8 cellular contexts compared by ENCODE assay signal in the genomic region with DNA sequence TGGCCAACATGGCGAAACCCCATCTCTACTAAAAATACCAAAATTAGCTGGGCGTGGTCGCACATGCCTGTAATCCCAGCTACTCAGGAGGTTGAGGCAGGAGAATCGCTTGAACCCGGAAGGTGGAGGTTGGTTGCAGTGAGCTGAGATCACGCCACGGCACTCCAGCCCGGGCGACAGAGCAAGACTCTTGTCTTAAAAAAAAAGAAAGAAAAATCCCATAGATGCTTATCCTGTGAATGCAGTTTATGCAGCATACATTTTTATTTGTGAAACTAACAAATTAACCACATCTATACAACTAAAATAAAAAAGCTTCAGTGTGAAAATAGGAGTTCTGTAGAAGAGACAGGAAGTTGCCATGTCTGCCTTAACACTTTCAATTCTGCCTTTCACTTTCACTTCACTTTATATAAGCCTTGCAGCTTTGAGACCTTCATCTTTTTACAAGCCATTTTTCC. TPM values are rescaled to one million over a fixed set of nuclear protein-coding genes. Genes with fewer than 3 reads are reported as not detected.
A peak's percentile ranks its signal among the peaks of the same experiment; 100 is the strongest.
DNase-seq lines count a peak whose midpoint lies in the region; ATAC-seq, FAIRE-seq and TF ChIP-seq lines count a peak whose summit lies in the region.

No MANE protein-coding gene starts in this region.

- peaks cover 5% of the 10 kb centered on the region for H3K36me3 Mint-ChIP-seq in activated T-helper 1 cell treated with anti-CD3 and anti-CD28 coated beads, Interleukin-12 subunit alpha, Interleukin-12 subunit beta, Interleukin-2, Interleukin-4 antibody, amounts not matched to agents 30 ng/mL and 10 ng/mL and 1 ng/mL, durations not matched to agents 14 hours and 24 hours and 36 hours (ENCODE audit: low read depth)

- no peak overlapping the region for H4K8ac ChIP-seq in IMR-90 (ENCODE audit: low read depth in 2 of 2, low read length in 2 of 2)

- WGBS in IMR-90 (ENCODE audit: extremely low coverage in 2 of 2, insufficient read length in 1 of 2), 2 experiments = no CpG with 5 or more reads among the region's 9 CpGs
- 97% methylated on average over 9 of the region's 9 CpGs for WGBS in hepatocyte (ENCODE audit: low lambda C conversion rate, missing lambda C conversion rate)
- WGBS in thymus = 47% methylated on average over 9 of the region's 9 CpGs

- no peaks in the 10 kb centered on the region for H3K9me3 Mint-ChIP-seq in activated T-helper 1 cell treated with anti-CD3 and anti-CD28 coated beads, Interleukin-12 subunit alpha, Interleukin-12 subunit beta, Interleukin-2, Interleukin-4 antibody, amounts not matched to agents 30 ng/mL and 10 ng/mL and 1 ng/mL, durations not matched to agents 14 hours and 24 hours and 36 hours

- H3K4me2 ChIP-seq in DOHH2 (ENCODE audit: low read length) (peak overlapping the region; percentile 97), IMR-90 (ENCODE audit: low read depth, low read length) (peak overlapping the region; percentile 84), hepatocyte (peak overlapping the region; percentile 53)

- FAIRE-seq in HTR-8/SVneo (lab: Jason Lieb, UNC) = no peak

- peaks cover 31 to 56% of the 10 kb centered on the region in 2 experiments for H3K79me1 ChIP-seq in IMR-90 (ENCODE audit: low read depth in 1 of 2, low read length in 2 of 2)

- CTCF ChIA-PET in IMR-90 (lab: Yijun Ruan, JAX) = interaction anchor here (2.2 kb wide), 1 partner anchor 12 kb away, joined by 19 read pairs; no protein-coding TSS in a partner anchor

- H2AFZ ChIP-seq in IMR-90 (replicated peaks; ENCODE audit: low read length, poor library complexity) = no peak overlapping the region
- H2AFZ ChIP-seq in hepatocyte = no peak overlapping the region

- H3K4me1 ChIP-seq in DOHH2 (ENCODE audit: control insufficient read depth, low read length) (peaks cover 98% of the 10 kb centered on the region), IMR-90 (ENCODE audit: control insufficient read depth, insufficient read depth, low read length) (peaks cover 6% of the 10 kb centered on the region), hepatocyte (ENCODE audit: insufficient read depth) (no peaks in the 10 kb centered on the region), thymus (ENCODE audit: control insufficient read depth, insufficient read depth, low read length) (peaks cover 17% of the 10 kb centered on the region)

- H3K9me3 ChIP-seq in DOHH2 (ENCODE audit: control insufficient read depth, insufficient read depth, low read length) (no peaks in the 10 kb centered on the region), IMR-90 (ENCODE audit: control insufficient read depth, insufficient read depth, low read length) (no peaks in the 10 kb centered on the region), hepatocyte (ENCODE audit: low read depth) (no peaks in the 10 kb centered on the region), thymus (ENCODE audit: control insufficient read depth) (no peaks in the 10 kb centered on the region)

- no TSS peak for BruUV-seq in IMR-90 (replicated peaks; lab: Mats Ljungman, UMichigan)

- no peak overlapping the region for H2BK120ac ChIP-seq in IMR-90 (ENCODE audit: low read depth, low read length)

- TF ChIP-seq POLR2A in IMR-90 (IDR thresholded peaks at IDR 0.05; ENCODE audit: low read depth, low read length) = no peak

- TF ChIP-seq RAD21 in IMR-90 (IDR thresholded peaks at IDR 0.05; ENCODE audit: low read length) = no peak

- TF ChIP-seq CTCF in DOHH2 (IDR thresholded peaks at IDR 0.05; ENCODE audit: low read depth, low read length, poor library complexity, severe bottlenecking) = no peak
- no peak for TF ChIP-seq CTCF in IMR-90 (conservative IDR thresholded peaks at IDR 0.05; ENCODE audit: low read depth, low read length)
- no peak for TF ChIP-seq CTCF in hepatocyte (IDR thresholded peaks at IDR 0.05; ENCODE audit: poor library complexity)

- no peaks in the 10 kb centered on the region for H3K27me3 Mint-ChIP-seq in activated T-helper 1 cell treated with anti-CD3 and anti-CD28 coated beads, Interleukin-12 subunit alpha, Interleukin-12 subunit beta, Interleukin-2, Interleukin-4 antibody, amounts not matched to agents 30 ng/mL and 10 ng/mL and 1 ng/mL, durations not matched to agents 14 hours and 24 hours and 36 hours (ENCODE audit: insufficient read depth)

- no peak overlapping the region for H4K91ac ChIP-seq in IMR-90 (ENCODE audit: insufficient read depth, low read depth, low read length)

- peak overlapping the region; percentile 24 for H2BK5ac ChIP-seq in IMR-90 (ENCODE audit: low read depth, low read length, poor library complexity, severe bottlenecking)

- intact Hi-C loops in IMR-90 (cut with micrococcal nuclease) = no loop called here
- intact Hi-C loops in activated T-helper 1 cell treated with anti-CD3 and anti-CD28 coated beads, Interleukin-12 subunit alpha, Interleukin-12 subunit beta, Interleukin-2, Interleukin-4 antibody, amounts not matched to agents 30 ng/mL and 10 ng/mL and 1 ng/mL, durations not matched to agents 14 hours and 24 hours and 36 hours (cut with micrococcal nuclease) = loop anchor here (1.0 to 10.0 kb wide), 5 partner anchors 12 to 550 kb away; no protein-coding TSS in a partner anchor

- peak; percentile 43 for DNase-seq in IMR-90
- no peak for DNase-seq in activated T-helper 1 cell treated with anti-CD3 and anti-CD28 coated beads, Interleukin-12 subunit alpha, Interleukin-12 subunit beta, Interleukin-2, Interleukin-4 antibody, amounts not matched to agents 30 ng/mL and 10 ng/mL and 1 ng/mL, durations not matched to agents 14 hours and 24 hours and 36 hours (ENCODE audit: low spot score)
- no peak for DNase-seq in hepatocyte (ENCODE audit: low spot score)
- DNase-seq in AG20443 (ENCODE audit: low spot score) = no peak
- no peak for DNase-seq in HPDE6-E6E7 (ENCODE audit: extremely low spot score)
- DNase-seq in HTR-8/SVneo (ENCODE audit: insufficient read length, low spot score) = no peak

- H3K79me2 ChIP-seq in DOHH2 (ENCODE audit: control insufficient read depth, low read length) (peaks cover 66% of the 10 kb centered on the region), hepatocyte (peaks cover 35% of the 10 kb centered on the region)

- in situ Hi-C loops in IMR-90 (cut with MboI; ENCODE audit: low sequenced_read_pairs) = no loop called here

- POLR2A ChIA-PET in IMR-90 (lab: Charles Lee; ENCODE audit: unreplicated experiment) = no interaction called here

- dilution Hi-C loops in IMR-90 (cut with HindIII; ENCODE audit: low sequenced_read_pairs, unreplicated experiment) = no loop called here

- H4K20me1 ChIP-seq in DOHH2 (ENCODE audit: control insufficient read depth, insufficient read depth, low read depth, low read length) = no peaks in the 10 kb centered on the region
- H4K20me1 ChIP-seq in IMR-90 (ENCODE audit: insufficient read depth, low read length) = peaks cover 13% of the 10 kb centered on the region; the same call in 1 of the 2 replicates
- H4K20me1 ChIP-seq in hepatocyte (ENCODE audit: insufficient read depth, poor library complexity, severe bottlenecking) = no peaks in the 10 kb centered on the region

- peak overlapping the region; percentile 69 for H3K27ac Mint-ChIP-seq in activated T-helper 1 cell treated with anti-CD3 and anti-CD28 coated beads, Interleukin-12 subunit alpha, Interleukin-12 subunit beta, Interleukin-2, Interleukin-4 antibody, amounts not matched to agents 30 ng/mL and 10 ng/mL and 1 ng/mL, durations not matched to agents 14 hours and 24 hours and 36 hours

- no peak overlapping the region for H3K9ac ChIP-seq in IMR-90 (ENCODE audit: low read depth, low read length)

- no peak overlapping the region for H3K56ac ChIP-seq in IMR-90 (ENCODE audit: extremely low read depth, insufficient read depth, low read length)

- H3K23ac ChIP-seq in IMR-90 (ENCODE audit: low read depth, low read length) = no peak overlapping the region

- no peak overlapping the region for H2AK5ac ChIP-seq in IMR-90 (ENCODE audit: low read depth, low read length)

- H2AK9ac ChIP-seq in IMR-90 (replicated peaks; ENCODE audit: low read depth, low read length, poor library complexity) = no peak overlapping the region

- no peaks in the 10 kb centered on the region; the same call in 1 of the 2 replicates for H3K9me1 ChIP-seq in IMR-90 (ENCODE audit: insufficient read depth, low read length)

- no peak overlapping the region; the same call in 1 of the 2 replicates for H4K5ac ChIP-seq in IMR-90 (ENCODE audit: low read depth, low read length)

- peak overlapping the region; percentile 69 for H3K4me3 Mint-ChIP-seq in activated T-helper 1 cell treated with anti-CD3 and anti-CD28 coated beads, Interleukin-12 subunit alpha, Interleukin-12 subunit beta, Interleukin-2, Interleukin-4 antibody, amounts not matched to agents 30 ng/mL and 10 ng/mL and 1 ng/mL, durations not matched to agents 14 hours and 24 hours and 36 hours

- H3K27ac ChIP-seq in DOHH2 (ENCODE audit: low read depth, low read length) (peak overlapping the region; percentile 98), IMR-90 (ENCODE audit: insufficient read depth, low read length) (no peak overlapping the region), hepatocyte (no peak overlapping the region), thymus (ENCODE audit: low read depth) (peak overlapping the region; percentile 87)

- peaks cover 19% of the 10 kb centered on the region for H3K36me3 ChIP-seq in DOHH2 (ENCODE audit: control insufficient read depth, low read length)
- peaks cover 5% of the 10 kb centered on the region for H3K36me3 ChIP-seq in IMR-90 (ENCODE audit: control insufficient read depth, insufficient read depth, low read length)
- H3K36me3 ChIP-seq in hepatocyte (replicated peaks; ENCODE audit: insufficient read depth, low read depth) = no peaks in the 10 kb centered on the region
- H3K36me3 ChIP-seq in thymus (ENCODE audit: control insufficient read depth, insufficient read depth) = no peaks in the 10 kb centered on the region

- H3K4me1 Mint-ChIP-seq in activated T-helper 1 cell treated with anti-CD3 and anti-CD28 coated beads, Interleukin-12 subunit alpha, Interleukin-12 subunit beta, Interleukin-2, Interleukin-4 antibody, amounts not matched to agents 30 ng/mL and 10 ng/mL and 1 ng/mL, durations not matched to agents 14 hours and 24 hours and 36 hours (ENCODE audit: low read depth) = peaks cover 36% of the 10 kb centered on the region

- ATAC-seq in IMR-90 (ENCODE audit: low read depth) = peak; percentile 54; the same call in 1 of the 2 replicates

- no peaks in the 10 kb centered on the region for H3K27me3 ChIP-seq in DOHH2 (ENCODE audit: control insufficient read depth, low read length)
- H3K27me3 ChIP-seq in IMR-90 (ENCODE audit: control insufficient read depth, insufficient read depth, low read length) = no peaks in the 10 kb centered on the region
- no peaks in the 10 kb centered on the region for H3K27me3 ChIP-seq in hepatocyte
- H3K27me3 ChIP-seq in thymus (ENCODE audit: control insufficient read depth, insufficient read depth) = no peaks in the 10 kb centered on the region

- peaks cover 43% of the 10 kb centered on the region for H3F3A ChIP-seq in DOHH2 (ENCODE audit: control insufficient read depth, insufficient read depth)

- no peak overlapping the region for H3K18ac ChIP-seq in IMR-90 (ENCODE audit: low read depth, low read length)

- no peak overlapping the region for H2BK20ac ChIP-seq in IMR-90 (ENCODE audit: low read depth, low read length)

- H2BK15ac ChIP-seq in IMR-90 (ENCODE audit: low read depth, low read length) = no peak overlapping the region

- H3K4ac ChIP-seq in IMR-90 (ENCODE audit: low read depth, low read length) = no peak overlapping the region

- H3K14ac ChIP-seq in IMR-90 (replicated peaks; ENCODE audit: low read depth, low read length) = no peak overlapping the region

- no peaks in the 10 kb centered on the region for H3K9me2 ChIP-seq in DOHH2 (replicated peaks; ENCODE audit: control insufficient read depth, low read length)
- no peaks in the 10 kb centered on the region for H3K9me2 ChIP-seq in hepatocyte (replicated peaks; ENCODE audit: insufficient read depth)

- H3K4me3 ChIP-seq in DOHH2 (ENCODE audit: low read length) (peak overlapping the region; percentile 73), IMR-90 (ENCODE audit: insufficient read depth, low read depth, low read length) (peak overlapping the region; percentile 30; the same call in 1 of the 2 replicates), hepatocyte (no peak overlapping the region), thymus (ENCODE audit: low read length) (peak overlapping the region; percentile 46)

RNA-seq across cellular contexts. Expression of a gene that starts 7.1 kb away (rescaled TPM):
- total RNA-seq in IMR-90 (2012; rRNA removed) (not detected in 2 replicates), hepatocyte (0.56 and 0.70 TPM in 2 replicates)
- polyA plus RNA-seq in IMR-90 (2012; rRNA removed) (not detected in 2 replicates), hepatocyte (0.35 and 2.2 TPM in 2 replicates), thymus (16.2 TPM)
- polyA plus RNA-seq in IMR-90 (2012; cell fraction: cytosol; rRNA removed) = not detected in 2 replicates
- polyA plus RNA-seq in IMR-90 (2012; cell fraction: nucleus; rRNA removed; ENCODE audit: low replicate concordance) = not detected in 2 replicates
- total RNA-seq in activated T-helper 1 cell treated with anti-CD3 and anti-CD28 coated beads, Interleukin-12 subunit alpha, Interleukin-12 subunit beta, Interleukin-2, Interleukin-4 antibody, amounts not matched to agents 30 ng/mL and 10 ng/mL and 1 ng/mL, durations not matched to agents 14 hours and 24 hours and 36 hours = not detected in 2 replicates

RNA-seq across cellular contexts. Expression of a gene that starts 18.5 kb away (rescaled TPM):
- not detected in 2 replicates for total RNA-seq in IMR-90 (2012; rRNA removed)
- polyA plus RNA-seq in IMR-90 (2012; rRNA removed) = 0.02 TPM in 1 of 2 replicates, not detected in the other
- polyA plus RNA-seq in IMR-90 (2012; cell fraction: cytosol; rRNA removed) = not detected in 2 replicates
- polyA plus RNA-seq in IMR-90 (2012; cell fraction: nucleus; rRNA removed; ENCODE audit: low replicate concordance) = 0.02 and 0.05 TPM in 2 replicates
- total RNA-seq in activated T-helper 1 cell treated with anti-CD3 and anti-CD28 coated beads, Interleukin-12 subunit alpha, Interleukin-12 subunit beta, Interleukin-2, Interleukin-4 antibody, amounts not matched to agents 30 ng/mL and 10 ng/mL and 1 ng/mL, durations not matched to agents 14 hours and 24 hours and 36 hours = 0.10 TPM in 1 of 2 replicates, not detected in the other
- 0.07 TPM in 1 of 2 replicates, not detected in the other for total RNA-seq in hepatocyte
- polyA plus RNA-seq in hepatocyte = not detected in 2 replicates
- polyA plus RNA-seq in thymus = 1.3 TPM

RNA-seq across cellular contexts. Expression of a gene that starts 45.9 kb away (rescaled TPM):
- total RNA-seq in IMR-90 (2012; rRNA removed) (95.5 and 95.8 TPM in 2 replicates), hepatocyte (222 and 229 TPM in 2 replicates)
- polyA plus RNA-seq in IMR-90 (2012; rRNA removed) (43.1 and 54.8 TPM in 2 replicates), hepatocyte (112 TPM in 2 replicates), thymus (97.7 TPM)
- 37.1 and 40.0 TPM in 2 replicates for polyA plus RNA-seq in IMR-90 (2012; cell fraction: cytosol; rRNA removed)
- polyA plus RNA-seq in IMR-90 (2012; cell fraction: nucleus; rRNA removed; ENCODE audit: low replicate concordance) = 10.7 and 20.6 TPM in 2 replicates
- total RNA-seq in activated T-helper 1 cell treated with anti-CD3 and anti-CD28 coated beads, Interleukin-12 subunit alpha, Interleukin-12 subunit beta, Interleukin-2, Interleukin-4 antibody, amounts not matched to agents 30 ng/mL and 10 ng/mL and 1 ng/mL, durations not matched to agents 14 hours and 24 hours and 36 hours = 58.8 and 64.9 TPM in 2 replicates

Comparison
In these comparisons a context has a peak if more than half of its experiments do, and no peak if none do; other contexts are left out.
1. H3K27ac ChIP-seq: peak in DOHH2 (single experiment) and thymus (single experiment); none in IMR-90 (single experiment) and hepatocyte (single experiment).
2. Peak in every context shown above with its lines, with median percentiles within 50 percentile points of each other: H3K4me2 ChIP-seq.